In the genomic region with DNA sequence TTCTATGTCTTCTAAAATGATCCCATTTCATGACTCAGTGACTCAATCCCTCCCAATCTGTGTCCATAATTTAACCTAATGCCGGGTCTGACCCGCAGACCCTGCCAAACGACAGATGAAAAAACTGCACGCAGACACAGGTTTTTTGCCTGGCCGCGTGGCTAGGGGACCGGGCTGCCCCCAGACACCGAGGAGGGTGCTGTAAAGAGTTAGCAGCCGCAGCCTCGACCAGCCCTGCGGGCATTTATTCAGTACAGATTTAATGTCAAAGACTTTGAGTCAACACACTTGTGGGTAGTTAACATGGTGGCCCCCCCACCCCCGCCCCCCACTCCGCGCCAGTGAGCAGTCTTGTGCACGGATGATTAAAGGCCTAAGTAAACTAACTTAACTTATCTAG, we compare ENCODE assay signal across 28 cellular contexts.
"Had no signal": no experiment of that assay in that cellular context is flagged by ENCODE, and none has a peak within 500 bp of the region (broad histone marks: within the 10 kb centered on the region; RNA-seq: fewer than 3 reads in every experiment).

No MANE protein-coding gene starts in this region.

- H3K4me1 Mint-ChIP-seq: stimulated activated effector memory CD8-positive, alpha-beta T cell treated with anti-CD3 and anti-CD28 coated beads, Interleukin-12 subunit alpha, Interleukin-12 subunit beta, amount 100 ng/mL, for 72 hours; stimulated activated memory B cell treated with anti-CD40 and anti-IgM and Interleukin-4, amounts not matched to agents 10 μg/mL and 1 μg/mL and 100 μg/mL, for 72 hours; stimulated activated naive B cell treated with anti-CD40 and anti-IgM and Interleukin-4, amounts not matched to agents 10 μg/mL and 1 μg/mL and 100 μg/mL, for 72 hours; stimulated activated naive CD8-positive, alpha-beta T cell treated with anti-CD3 and anti-CD28 coated beads, Interleukin-15, amount 100 ng/mL, for 72 hours had no signal

- H3K27me3 ChIP-seq: stomach, testis, thyroid gland, tibial artery, tibial nerve, transverse colon, upper lobe of left lung, upper lobe of right lung, uterus, vagina had no signal

- H3K36me3 Mint-ChIP-seq: stimulated activated effector memory CD8-positive, alpha-beta T cell treated with anti-CD3 and anti-CD28 coated beads, Interleukin-12 subunit alpha, Interleukin-12 subunit beta, amount 100 ng/mL, for 72 hours; stimulated activated memory B cell treated with anti-CD40 and anti-IgM and Interleukin-4, amounts not matched to agents 10 μg/mL and 1 μg/mL and 100 μg/mL, for 72 hours; stimulated activated naive B cell treated with anti-CD40 and anti-IgM and Interleukin-4, amounts not matched to agents 10 μg/mL and 1 μg/mL and 100 μg/mL, for 72 hours; type B pancreatic cell had no signal

- H3K27ac ChIP-seq: stomach, suprapubic skin, testis, thoracic aorta, thyroid gland, tibial artery, tibial nerve, transverse colon, upper lobe of left lung, upper lobe of right lung, uterus, vagina had no signal

- DNase-seq: stimulated activated CD4-positive, alpha-beta T cell treated with anti-CD3 and anti-CD28 coated beads, Interleukin-2, amount 100 ng/mL, for 48 hours; stimulated activated CD4-positive, alpha-beta T cell treated with anti-CD3 and anti-CD28 coated beads, Interleukin-4, amount 100 ng/mL, for 1 hour; stimulated activated CD4-positive, alpha-beta T cell treated with anti-CD3 and anti-CD28 coated beads, Interleukin-4, amount 100 ng/mL, for 24 hours; stimulated activated CD4-positive, alpha-beta T cell treated with anti-CD3 and anti-CD28 coated beads, Interleukin-4, amount 100 ng/mL, for 4 hours; stimulated activated CD8-positive, alpha-beta memory T cell treated with anti-CD3 and anti-CD28 coated beads, Interleukin-4, amount 100 ng/mL, for 48 hours; stimulated activated naive B cell treated with anti-CD40 and anti-IgM and Interleukin-4, amounts not matched to agents 10 μg/mL and 1 μg/mL and 100 μg/mL, for 72 hours; stimulated activated naive CD4-positive, alpha-beta T cell; stimulated activated naive CD4-positive, alpha-beta T cell treated with Interleukin-2 at 50 U/mL for 16 hours; stimulated activated naive CD8-positive, alpha-beta T cell treated with anti-CD3 and anti-CD28 coated beads, Interleukin-15, amount 100 ng/mL, for 72 hours; stimulated activated naive CD8-positive, alpha-beta T cell treated with anti-CD3 and anti-CD28 coated beads, Interleukin-15, Interleukin-2, amounts not matched to agents 100 U/mL and 50 U/mL, for 24 hours; stomach; substantia nigra; testis; thyroid gland; tibial artery; transverse colon; trophoblast cell; upper lobe of right lung; uterus had no signal

- H3K4me1 ChIP-seq: stomach, suprapubic skin, testis, thyroid gland, tibial artery, tibial nerve, transverse colon, upper lobe of left lung, upper lobe of right lung, uterus, vagina had no signal

- H3K4me3 ChIP-seq: stomach, suprapubic skin, testis, thoracic aorta, thyroid gland, tibial artery, tibial nerve, transverse colon, upper lobe of left lung, upper lobe of right lung, uterus, vagina had no signal

- H3K4me3 Mint-ChIP-seq: stimulated activated effector memory CD8-positive, alpha-beta T cell treated with anti-CD3 and anti-CD28 coated beads, Interleukin-12 subunit alpha, Interleukin-12 subunit beta, amount 100 ng/mL, for 72 hours; stimulated activated memory B cell treated with anti-CD40 and anti-IgM and Interleukin-4, amounts not matched to agents 10 μg/mL and 1 μg/mL and 100 μg/mL, for 72 hours; stimulated activated naive B cell treated with anti-CD40 and anti-IgM and Interleukin-4, amounts not matched to agents 10 μg/mL and 1 μg/mL and 100 μg/mL, for 72 hours; stimulated activated naive CD8-positive, alpha-beta T cell treated with anti-CD3 and anti-CD28 coated beads, Interleukin-15, amount 100 ng/mL, for 72 hours; stimulated activated naive CD8-positive, alpha-beta T cell treated with anti-CD3 and anti-CD28 coated beads, Interleukin-15, Interleukin-2, amounts not matched to agents 100 ng/mL and 50 ng/mL, for 24 hours; type B pancreatic cell had no signal

- ATAC-seq: stimulated activated effector memory CD8-positive, alpha-beta T cell treated with anti-CD3 and anti-CD28 coated beads, Interleukin-12 subunit alpha, Interleukin-12 subunit beta, amount 100 ng/mL, for 72 hours; stimulated activated memory B cell treated with anti-CD40 and anti-IgM and Interleukin-4, amounts not matched to agents 10 μg/mL and 1 μg/mL and 100 μg/mL, for 72 hours; stimulated activated naive B cell treated with anti-CD40 and anti-IgM and Interleukin-4, amounts not matched to agents 10 μg/mL and 1 μg/mL and 100 μg/mL, for 72 hours; stimulated activated naive CD8-positive, alpha-beta T cell treated with anti-CD3 and anti-CD28 coated beads, Interleukin-15, amount 100 ng/mL, for 72 hours; stimulated activated naive CD8-positive, alpha-beta T cell treated with anti-CD3 and anti-CD28 coated beads, Interleukin-15, Interleukin-2, amounts not matched to agents 100 U/mL and 50 U/mL, for 24 hours; upper lobe of right lung had no signal

- H3K36me3 ChIP-seq: stomach, suprapubic skin, thoracic aorta, thyroid gland, tibial artery, tibial nerve, transverse colon, upper lobe of left lung, upper lobe of right lung, uterus, vagina had no signal

- H3K9me3 ChIP-seq: stomach, suprapubic skin, testis, thoracic aorta, thyroid gland, tibial artery, tibial nerve, transverse colon, upper lobe of left lung, upper lobe of right lung, uterus, vagina had no signal

- H3K27ac Mint-ChIP-seq: stimulated activated effector memory CD8-positive, alpha-beta T cell treated with anti-CD3 and anti-CD28 coated beads, Interleukin-12 subunit alpha, Interleukin-12 subunit beta, amount 100 ng/mL, for 72 hours; stimulated activated memory B cell treated with anti-CD40 and anti-IgM and Interleukin-4, amounts not matched to agents 10 μg/mL and 1 μg/mL and 100 μg/mL, for 72 hours; stimulated activated naive B cell treated with anti-CD40 and anti-IgM and Interleukin-4, amounts not matched to agents 10 μg/mL and 1 μg/mL and 100 μg/mL, for 72 hours; stimulated activated naive CD8-positive, alpha-beta T cell treated with anti-CD3 and anti-CD28 coated beads, Interleukin-15, amount 100 ng/mL, for 72 hours; stimulated activated naive CD8-positive, alpha-beta T cell treated with anti-CD3 and anti-CD28 coated beads, Interleukin-15, Interleukin-2, amounts not matched to agents 100 ng/mL and 50 ng/mL, for 24 hours; type B pancreatic cell had no signal

- H3K9me3 Mint-ChIP-seq: stimulated activated effector memory CD8-positive, alpha-beta T cell treated with anti-CD3 and anti-CD28 coated beads, Interleukin-12 subunit alpha, Interleukin-12 subunit beta, amount 100 ng/mL, for 72 hours; stimulated activated naive CD8-positive, alpha-beta T cell treated with anti-CD3 and anti-CD28 coated beads, Interleukin-15, amount 100 ng/mL, for 72 hours; stimulated activated naive CD8-positive, alpha-beta T cell treated with anti-CD3 and anti-CD28 coated beads, Interleukin-15, Interleukin-2, amounts not matched to agents 100 ng/mL and 50 ng/mL, for 24 hours had no signal
